In genomic region chr1:202501281-202501680, GRCh38 we compare ENCODE assay signal across 8 cellular contexts.
DNase-seq lines count a peak whose midpoint lies in the region; ATAC-seq, FAIRE-seq and TF ChIP-seq lines count a peak whose summit lies in the region.

No MANE protein-coding gene starts in this region.

- H4K20me1 ChIP-seq in H1 (replicated peaks in 1 of 2; ENCODE audit: control insufficient read depth in 1 of 2, insufficient read depth in 2 of 2, low read length in 2 of 2) = no peaks in the 10 kb centered on the region

- H3K36me3 ChIP-seq in H1 (ENCODE audit: control insufficient read depth in 2 of 4, insufficient read depth in 4 of 4, low read length in 3 of 4) (no peaks in the 10 kb centered on the region; a peak in 1 of 8 replicates), ovary (no peaks in the 10 kb centered on the region)

- no peaks in the 10 kb centered on the region for H3K23me2 ChIP-seq in H1 (ENCODE audit: low read depth, low read length)

- no peak overlapping the region for H2BK12ac ChIP-seq in H1 (ENCODE audit: low read depth, low read length)

- no peaks in the 10 kb centered on the region for H3K4me1 ChIP-seq in right cardiac atrium (ENCODE audit: control insufficient read depth, insufficient read depth, low read length)
- peaks cover 0 to 3% (median 0%) of the 10 kb centered on the region in 4 experiments; a peak in 2 of 7 replicates for H3K4me1 ChIP-seq in H1 (replicated peaks in 1 of 4; ENCODE audit: control insufficient read depth in 3 of 4, insufficient read depth in 4 of 4, low read length in 3 of 4)
- H3K4me1 ChIP-seq in ovary (ENCODE audit: insufficient read depth) = no peaks in the 10 kb centered on the region

- H3K27ac ChIP-seq in right cardiac atrium (ENCODE audit: low read length) (no peak overlapping the region), H1 (ENCODE audit: low read depth, low read length) (no peak overlapping the region), ovary (no peak overlapping the region)

- no peak overlapping the region for H2BK20ac ChIP-seq in H1 (ENCODE audit: low read length)

- FAIRE-seq in H1 (lab: Jason Lieb, UNC) = no peak

- H2AK5ac ChIP-seq in H1 (ENCODE audit: low read depth, low read length) = no peak overlapping the region

- TF ChIP-seq EP300 in H1 (IDR thresholded peaks at IDR 0.05; ENCODE audit: borderline replicate concordance in 1 of 2, low read depth in 2 of 2, low read length in 2 of 2) = no peak
- TF ChIP-seq EP300 in ovary (IDR thresholded peaks at IDR 0.05) = no peak

- H3K4me3 ChIP-seq in right cardiac atrium (ENCODE audit: low read length) (no peak overlapping the region), H1 (ENCODE audit: extremely low read depth in 1 of 4, insufficient read depth in 2 of 4, low read depth in 3 of 4, low read length in 4 of 4) (no peak overlapping the region), ovary (no peak overlapping the region)

- no peak overlapping the region for H4K5ac ChIP-seq in H1 (ENCODE audit: insufficient read length, low read depth, low read length)

- no peak overlapping the region for H2BK5ac ChIP-seq in H1 (ENCODE audit: low read depth, low read length)

- no peak for DNase-seq in Right ventricle myocardium inferior (ENCODE audit: missing footprints)
- no peak for DNase-seq in right cardiac atrium
- peak; percentile 16 for DNase-seq in NCI-H2227 treated with DMSO at 0.1 percent for 48 hours (lab: John Stamatoyannopoulos, UW)
- DNase-seq in H1 (ENCODE audit: low read depth in 1 of 2, low spot score in 2 of 2) = no peak
- DNase-seq in ovary = no peak
- no peak for DNase-seq in mucosa of gallbladder (ENCODE audit: low spot score)

- H3K9me3 ChIP-seq in right cardiac atrium (ENCODE audit: control insufficient read depth, low read length) (no peaks in the 10 kb centered on the region), H1 (ENCODE audit: insufficient read depth in 2 of 2, low read depth in 1 of 2, low read length in 1 of 2) (no peaks in the 10 kb centered on the region), ovary (no peaks in the 10 kb centered on the region)

- CTCF ChIA-PET in H1 (lab: Charles Lee; ENCODE audit: partially characterized antibody) = interaction anchor here (0.7 to 3.5 kb wide), 23 partner anchors 18 to 218 kb away, joined by 3 to 9 read pairs (median 4); no protein-coding TSS in a partner anchor

- 42% methylated on average over 2 of the region's 2 CpGs for WGBS in right cardiac atrium
- WGBS in H1 (ENCODE audit: extremely low coverage in 1 of 2, insufficient coverage in 1 of 2, insufficient read length in 1 of 2, insufficient replicate concordance in 2 of 2, low coverage in 1 of 2, low lambda C conversion rate in 2 of 2, missing lambda C conversion rate in 1 of 2), 2 experiments = 68% methylated on average over 2 of the region's 2 CpGs; no CpG with 5 or more reads in 1 of the 2 experiments
- 28 to 39% (median 38%) methylated on average over 2 of the region's 2 CpGs for WGBS in ovary, 3 donors

- H3K56ac ChIP-seq in H1 (replicated peaks; ENCODE audit: insufficient read length, low read depth, low read length) = no peak overlapping the region

- H3K79me2 ChIP-seq in H1 (ENCODE audit: control insufficient read depth in 1 of 2, insufficient read depth in 2 of 2, low read length in 2 of 2) = no peaks in the 10 kb centered on the region

- no peak overlapping the region for H3K4me2 ChIP-seq in H1 (ENCODE audit: insufficient read depth in 1 of 2, low read depth in 2 of 2, low read length in 2 of 2)

- no peak overlapping the region for H3K9ac ChIP-seq in H1 (replicated peaks in 1 of 4; ENCODE audit: extremely low read depth in 1 of 4, low read depth in 3 of 4, low read length in 3 of 4)

- H3K23ac ChIP-seq in H1 (ENCODE audit: insufficient read length) = no peak overlapping the region

- H3K79me1 ChIP-seq in H1 (ENCODE audit: low read depth, low read length) = no peaks in the 10 kb centered on the region

- POLR2A ChIA-PET in H1 (lab: Charles Lee; ENCODE audit: partially characterized antibody) = no interaction called here

- peak; percentile 78 to 79 for TF ChIP-seq RAD21 in H1 (IDR thresholded peaks at IDR 0.05 in 1 of 2, conservative IDR thresholded peaks at IDR 0.05 in 1 of 2; ENCODE audit: low read depth in 2 of 2, low read length in 2 of 2)

- intact Hi-C loops in Right ventricle myocardium inferior (cut with DNase I) = loop anchor here (5.0 kb wide), 1 partner anchor 101 kb away; no protein-coding TSS in a partner anchor
- intact Hi-C loops in right cardiac atrium (cut with DNase I) = no loop called here
- intact Hi-C loops in ovary (cut with DNase I) = loop anchor here (10.0 kb wide), 3 partner anchors 64 to 94 kb away; no protein-coding TSS in a partner anchor

- no peak overlapping the region for H4K8ac ChIP-seq in H1 (ENCODE audit: extremely low read depth, insufficient read depth, low read length)

- no peak overlapping the region for H3K14ac ChIP-seq in H1 (ENCODE audit: insufficient read length)

- TF ChIP-seq POLR2A in H1 (IDR thresholded peaks at IDR 0.05; ENCODE audit: control extremely low read depth in 1 of 2, low read depth in 2 of 2, low read length in 2 of 2) (no peak), ovary (IDR thresholded peaks at IDR 0.05) (no peak)

- no peak overlapping the region for H4K91ac ChIP-seq in H1 (replicated peaks; ENCODE audit: insufficient read length, low read length)

- ATAC-seq in Right ventricle myocardium inferior = peak; percentile 33
- ATAC-seq in right cardiac atrium = no peak
- no peak for ATAC-seq in HG03159 (IDR thresholded peaks at IDR 0.05; ENCODE audit: unreplicated experiment)
- ATAC-seq in GM21576 (IDR thresholded peaks at IDR 0.05; ENCODE audit: unreplicated experiment) = no peak

- peak in 2 of 3 experiments; percentile 44 to 52; a peak in 2 of 4 replicates for TF ChIP-seq CTCF in H1 (IDR thresholded peaks at IDR 0.05; ENCODE audit: control extremely low read depth in 1 of 3, insufficient read depth in 1 of 3, low read depth in 1 of 3, low read length in 3 of 3)
- TF ChIP-seq CTCF in ovary (IDR thresholded peaks at IDR 0.05) = peak; percentile 28 to 73 (median 64)

- no peaks in the 10 kb centered on the region for H3K27me3 ChIP-seq in right cardiac atrium (ENCODE audit: control insufficient read depth, insufficient read depth)
- no peaks in the 10 kb centered on the region for H3K27me3 ChIP-seq in H1 (replicated peaks in 1 of 4; ENCODE audit: control insufficient read depth in 3 of 4, extremely low read depth in 1 of 4, insufficient read depth in 3 of 4, low read length in 3 of 4)
- no peaks in the 10 kb centered on the region for H3K27me3 ChIP-seq in ovary

- no peak overlapping the region for H3K18ac ChIP-seq in H1 (ENCODE audit: extremely low read depth, low read length)

- H2BK15ac ChIP-seq in H1 (ENCODE audit: low read length) = no peak overlapping the region

- H2AFZ ChIP-seq in H1 (ENCODE audit: low read length) = no peak overlapping the region

- H2BK120ac ChIP-seq in H1 (replicated peaks; ENCODE audit: low read depth, low read length) = no peak overlapping the region

- H3K4ac ChIP-seq in H1 (replicated peaks; ENCODE audit: insufficient read length, low read depth, low read length) = no peak overlapping the region

TF ChIP-seq in H1, 55 proteins besides CTCF, POLR2A, EP300 and RAD21:
- no peak for TF ChIP-seq RXRA (IDR thresholded peaks at IDR 0.05; ENCODE audit: insufficient read depth, low read depth, low read length)
- no peak for TF ChIP-seq BCL11A (IDR thresholded peaks at IDR 0.05; ENCODE audit: low read depth in 2 of 2, low read length in 2 of 2)
- TF ChIP-seq NRF1 (IDR thresholded peaks at IDR 0.05; ENCODE audit: low read depth, low read length) = no peak
- peak; percentile 44; the same call in 1 of the 2 replicates for TF ChIP-seq MAFK (IDR thresholded peaks at IDR 0.05; ENCODE audit: low read depth, low read length)
- no peak for TF ChIP-seq SP4 (IDR thresholded peaks at IDR 0.05; ENCODE audit: low read length)

Comparison
In these comparisons a context has a peak if more than half of its experiments do, and no peak if none do; other contexts are left out.
1. intact Hi-C loops: an anchor here in Right ventricle myocardium inferior (5.0 kb wide) and ovary (10.0 kb wide); none called in right cardiac atrium.